In the genomic region with DNA sequence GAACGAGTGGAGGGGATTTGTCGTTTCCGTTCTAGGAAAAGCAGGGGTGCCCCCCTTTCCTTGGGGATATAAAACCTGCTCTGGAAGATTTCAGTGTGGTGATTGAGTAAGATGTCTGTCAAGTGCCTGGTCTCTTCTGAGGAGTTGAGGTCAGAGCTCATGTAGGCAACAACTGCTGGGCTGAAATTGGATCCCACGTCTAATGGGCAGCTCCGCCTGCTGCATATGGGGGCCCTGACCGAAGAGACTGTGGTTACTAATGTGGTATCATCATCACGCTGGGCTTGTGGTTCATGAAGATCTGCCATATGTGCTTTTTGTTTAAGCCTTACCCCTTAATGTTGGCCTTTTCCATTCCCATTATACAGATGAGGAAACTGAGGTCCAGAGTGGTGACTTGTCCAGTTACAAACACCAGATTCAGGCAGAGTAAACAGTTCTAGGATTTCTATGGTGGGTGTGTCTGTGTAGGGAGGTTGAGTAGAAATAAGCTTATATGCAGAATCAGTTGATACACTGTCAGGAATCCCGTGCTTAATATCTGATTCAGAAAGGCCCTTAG, we compare ENCODE assay signal across 8 cellular contexts. TPM values are rescaled to one million over a fixed set of nuclear protein-coding genes. Genes with fewer than 3 reads are reported as not detected.
DNase-seq lines count a peak whose midpoint lies in the region; ATAC-seq, FAIRE-seq and TF ChIP-seq lines count a peak whose summit lies in the region.

No MANE protein-coding gene starts in this region.

- H3K9me3 Mint-ChIP-seq in naive thymus-derived CD8-positive, alpha-beta T cell, result no peaks in the 10 kb centered on the region

- peak overlapping the region; percentile 60 for H4K5ac ChIP-seq in H1 (ENCODE audit: insufficient read length, low read depth, low read length)

- H3K36me3 Mint-ChIP-seq in naive thymus-derived CD8-positive, alpha-beta T cell, result peaks cover 0 to 23% (median 0%) of the 10 kb centered on the region in 3 donors

- H3F3A ChIP-seq in OCI-LY1 (ENCODE audit: insufficient read depth, low read length), result no peaks in the 10 kb centered on the region

- H2AFZ ChIP-seq in OCI-LY1 (ENCODE audit: low read length) (no peak overlapping the region), H1 (ENCODE audit: low read length) (no peak overlapping the region)

- POLR2A ChIA-PET in H1 (lab: Charles Lee; ENCODE audit: partially characterized antibody), result interaction anchor here (0.6 to 3.6 kb wide), 17 partner anchors 9 to 478 kb away, joined by 3 to 28 read pairs (median 3); a partner anchor contains a TSS
- POLR2A ChIA-PET in naive thymus-derived CD8-positive, alpha-beta T cell (lab: Charles Lee), result interaction anchor here (2.2 to 8.8 kb wide), 3 partner anchors 18 to 153 kb away, joined by 6 to 80 read pairs (median 15); a partner anchor contains a TSS

- H3K27me3 Mint-ChIP-seq in naive thymus-derived CD8-positive, alpha-beta T cell, result no peaks in the 10 kb centered on the region

- DNase-seq in AG09309 (ENCODE audit: low read depth) (peak; percentile 39), GM20000 (ENCODE audit: low spot score) (peak; percentile 45), H1 (ENCODE audit: low read depth in 1 of 2, low spot score in 2 of 2) (no peak), ecto neural progenitor cell (ENCODE audit: low spot score) (no peak), D341Med (ENCODE audit: low spot score) (no peak)
- peak in 2 of 10 donors; percentile 22 to 40 for DNase-seq in naive thymus-derived CD8-positive, alpha-beta T cell

- H3K14ac ChIP-seq in H1 (ENCODE audit: insufficient read length), result no peak overlapping the region

- H3K18ac ChIP-seq in H1 (ENCODE audit: extremely low read depth, low read length), result peak overlapping the region; percentile 91

- CTCF ChIA-PET in H1 (lab: Charles Lee; ENCODE audit: partially characterized antibody), result interaction anchor here (0.7 to 15.9 kb wide), 10 partner anchors 12 to 574 kb away, joined by 3 to 211 read pairs (median 4); a partner anchor contains a TSS

- H4K20me1 ChIP-seq in OCI-LY1 (ENCODE audit: insufficient read depth, low read length) (no peaks in the 10 kb centered on the region), H1 (replicated peaks in 1 of 2; ENCODE audit: control insufficient read depth in 1 of 2, insufficient read depth in 2 of 2, low read length in 2 of 2) (peaks cover 5 to 15% of the 10 kb centered on the region in 2 experiments)

- peaks cover 23 to 69% (median 57%) of the 10 kb centered on the region in 4 donors for H3K4me1 Mint-ChIP-seq in naive thymus-derived CD8-positive, alpha-beta T cell

- H2BK15ac ChIP-seq in H1 (ENCODE audit: low read length), result no peak overlapping the region

- TF ChIP-seq CTCF in AG09309 (IDR thresholded peaks at IDR 0.05; ENCODE audit: control insufficient read depth, insufficient read depth, low read depth, low read length, missing control alignments), result no peak
- no peak for TF ChIP-seq CTCF in GM20000 (IDR thresholded peaks at IDR 0.05; ENCODE audit: extremely low read depth, missing control alignments)
- no peak for TF ChIP-seq CTCF in OCI-LY1 (IDR thresholded peaks at IDR 0.05; ENCODE audit: low read length)
- no peak for TF ChIP-seq CTCF in H1 (IDR thresholded peaks at IDR 0.05; ENCODE audit: control extremely low read depth in 1 of 3, insufficient read depth in 1 of 3, low read depth in 1 of 3, low read length in 3 of 3)

- no peak overlapping the region for H3K4ac ChIP-seq in H1 (replicated peaks; ENCODE audit: insufficient read length, low read depth, low read length)

- TF ChIP-seq RAD21 in H1 (IDR thresholded peaks at IDR 0.05 in 1 of 2, conservative IDR thresholded peaks at IDR 0.05 in 1 of 2; ENCODE audit: low read depth in 2 of 2, low read length in 2 of 2), result no peak

- H3K9me3 ChIP-seq in OCI-LY1 (ENCODE audit: low read length) (no peaks in the 10 kb centered on the region), H1 (ENCODE audit: insufficient read depth in 2 of 2, low read depth in 1 of 2, low read length in 1 of 2) (no peaks in the 10 kb centered on the region)

- no peak for ATAC-seq in naive thymus-derived CD8-positive, alpha-beta T cell
- ATAC-seq in HG03571 (IDR thresholded peaks at IDR 0.05; ENCODE audit: unreplicated experiment), result no peak

- H3K56ac ChIP-seq in H1 (replicated peaks; ENCODE audit: insufficient read length, low read depth, low read length), result peak overlapping the region; percentile 59

- peaks cover 25% of the 10 kb centered on the region for H3K79me2 ChIP-seq in OCI-LY1 (ENCODE audit: insufficient read depth, low read length)
- H3K79me2 ChIP-seq in H1 (ENCODE audit: control insufficient read depth in 1 of 2, insufficient read depth in 2 of 2, low read length in 2 of 2), result peaks cover 13 to 52% of the 10 kb centered on the region in 2 experiments

- FAIRE-seq in H1 (lab: Jason Lieb, UNC), result no peak

- 18% methylated on average over 8 of the region's 8 CpGs; no CpG with 5 or more reads in 1 of the 2 experiments for WGBS in H1 (ENCODE audit: extremely low coverage in 1 of 2, insufficient coverage in 1 of 2, insufficient read length in 1 of 2, insufficient replicate concordance in 2 of 2, low coverage in 1 of 2, low lambda C conversion rate in 2 of 2, missing lambda C conversion rate in 1 of 2), 2 experiments

- H3K23me2 ChIP-seq in H1 (ENCODE audit: low read depth, low read length), result peaks cover 6% of the 10 kb centered on the region

- no peak overlapping the region for H2BK120ac ChIP-seq in H1 (replicated peaks; ENCODE audit: low read depth, low read length)

- peak overlapping the region; percentile 93 to 100 (median 99) for H3K4me3 Mint-ChIP-seq in naive thymus-derived CD8-positive, alpha-beta T cell

- no peak overlapping the region for H2BK20ac ChIP-seq in H1 (ENCODE audit: low read length)

- peak overlapping the region; percentile 31; the same call in 1 of the 2 replicates for H2BK12ac ChIP-seq in H1 (ENCODE audit: low read depth, low read length)

- H3K4me3 ChIP-seq in AG09309 (ENCODE audit: control insufficient read depth, low read depth, low read length) (peak overlapping the region; percentile 87), OCI-LY1 (ENCODE audit: low read depth, low read length, poor library complexity, severe bottlenecking) (peak overlapping the region; percentile 91), H1 (ENCODE audit: extremely low read depth in 1 of 4, insufficient read depth in 2 of 4, low read depth in 3 of 4, low read length in 4 of 4) (peak overlapping the region; percentile 87 to 96 (median 90))

- H3K36me3 ChIP-seq in OCI-LY1 (ENCODE audit: insufficient read depth, low read length) (peaks cover 35% of the 10 kb centered on the region), H1 (ENCODE audit: control insufficient read depth in 2 of 4, insufficient read depth in 4 of 4, low read length in 3 of 4) (peaks cover 9 to 21% (median 14%) of the 10 kb centered on the region in 4 experiments; a peak in 7 of 8 replicates)

- no peak for TF ChIP-seq POLR2A in H1 (IDR thresholded peaks at IDR 0.05; ENCODE audit: control extremely low read depth in 1 of 2, low read depth in 2 of 2, low read length in 2 of 2)

- H3K27ac ChIP-seq in OCI-LY1 (ENCODE audit: low read depth, low read length, poor library complexity, severe bottlenecking) (peak overlapping the region; percentile 48), H1 (ENCODE audit: low read depth, low read length) (peak overlapping the region; percentile 85)

- no peak overlapping the region for H2AK5ac ChIP-seq in H1 (ENCODE audit: low read depth, low read length)

- H3K27me3 ChIP-seq in OCI-LY1 (ENCODE audit: insufficient read depth, low read length) (no peaks in the 10 kb centered on the region), H1 (replicated peaks in 1 of 4; ENCODE audit: control insufficient read depth in 3 of 4, extremely low read depth in 1 of 4, insufficient read depth in 3 of 4, low read length in 3 of 4) (peaks cover 0 to 2% (median 0%) of the 10 kb centered on the region in 4 experiments; a peak in 1 of 7 replicates)

- 0 out of 2 replicates have a peak overlapping the region, but pooled peaks have one; percentile 85 for H4K8ac ChIP-seq in H1 (ENCODE audit: extremely low read depth, insufficient read depth, low read length)

- H2BK5ac ChIP-seq in H1 (ENCODE audit: low read depth, low read length), result peak overlapping the region; percentile 86

- H3K27ac Mint-ChIP-seq in naive thymus-derived CD8-positive, alpha-beta T cell, result peak overlapping the region; percentile 92 to 100 (median 98)

- H3K23ac ChIP-seq in H1 (ENCODE audit: insufficient read length), result no peak overlapping the region

- H3K4me1 ChIP-seq in OCI-LY1 (ENCODE audit: insufficient read depth, low read length, severe bottlenecking) (peaks cover 17% of the 10 kb centered on the region), H1 (replicated peaks in 1 of 4; ENCODE audit: control insufficient read depth in 3 of 4, insufficient read depth in 4 of 4, low read length in 3 of 4) (peaks cover 0 to 9% (median 5%) of the 10 kb centered on the region in 4 experiments; a peak in 5 of 7 replicates)

- H3K4me2 ChIP-seq in OCI-LY1 (ENCODE audit: low read length), result peak overlapping the region; percentile 89
- H3K4me2 ChIP-seq in H1 (ENCODE audit: insufficient read depth in 1 of 2, low read depth in 2 of 2, low read length in 2 of 2), result peak overlapping the region; percentile 74 to 84

- no peak for TF ChIP-seq EP300 in H1 (IDR thresholded peaks at IDR 0.05; ENCODE audit: borderline replicate concordance in 1 of 2, low read depth in 2 of 2, low read length in 2 of 2)

- H3K9me2 ChIP-seq in OCI-LY1 (ENCODE audit: low read depth, low read length), result no peaks in the 10 kb centered on the region

- H3K9ac ChIP-seq in OCI-LY1 (ENCODE audit: low read length) (peak overlapping the region; percentile 87), H1 (replicated peaks in 1 of 4; ENCODE audit: extremely low read depth in 1 of 4, low read depth in 3 of 4, low read length in 3 of 4) (peak overlapping the region; percentile 90 to 92 (median 90))

- H4K91ac ChIP-seq in H1 (replicated peaks; ENCODE audit: insufficient read length, low read length), result peak overlapping the region; percentile 7

- H3K79me1 ChIP-seq in H1 (ENCODE audit: low read depth, low read length), result no peaks in the 10 kb centered on the region; the same call in 1 of the 2 replicates

RNA-seq across cellular contexts. Expression of a gene that starts 0.6 kb away (rescaled TPM):
- total RNA-seq in H1 (2021; fragmentation: NEBNext Ultra II Directional; extraction: Animal tissue kit (Norgen Biotek cat#: 25700)), result 56.4 and 60.5 TPM in 2 replicates
- 18.2 and 19.5 TPM in 2 replicates for polyA plus RNA-seq in H1 (2011; rRNA removed)
- polyA plus RNA-seq in H1 (2011; cell fraction: cytosol; rRNA removed), result 28.8 TPM
- 7.3 TPM for polyA plus RNA-seq in H1 (2011; cell fraction: nucleus; rRNA removed)
- polyA plus RNA-seq in H1 (2012, experiment 1 of 2), result 22.7 to 38.5 TPM (median 29.0 TPM) in 4 replicates
- polyA plus RNA-seq in H1 (2012, experiment 2 of 2), result 11.9 TPM
- 54.9 TPM for polyA plus RNA-seq in H1 (2013, experiment 1 of 2)
- 52.3 TPM for polyA plus RNA-seq in H1 (2013, experiment 2 of 2)
- 10.0 and 10.4 TPM in 2 replicates for polyA minus RNA-seq in H1 (2011; rRNA and poly(A)+ RNA removed)
- polyA minus RNA-seq in H1 (2011; cell fraction: cytosol; rRNA and poly(A)+ RNA removed), result 18.9 TPM
- 18.2 TPM for polyA minus RNA-seq in H1 (2011; cell fraction: nucleus; rRNA and poly(A)+ RNA removed)
- 10 to 100 TPM; 14.2 to 17.3 TPM for total RNA-seq in naive thymus-derived CD8-positive, alpha-beta T cell
- polyA plus RNA-seq in naive thymus-derived CD8-positive, alpha-beta T cell, result 10 to 100 TPM; 16.6 to 21.4 (median 17.4) TPM

RNA-seq across cellular contexts. Expression of a gene that starts 7.8 kb away (rescaled TPM):
- 35.6 and 35.8 TPM in 2 replicates for total RNA-seq in H1 (2021; fragmentation: NEBNext Ultra II Directional; extraction: Animal tissue kit (Norgen Biotek cat#: 25700))
- polyA plus RNA-seq in H1 (2011; rRNA removed), result 14.3 and 22.8 TPM in 2 replicates
- polyA plus RNA-seq in H1 (2011; cell fraction: cytosol; rRNA removed), result 12.5 TPM
- polyA plus RNA-seq in H1 (2011; cell fraction: nucleus; rRNA removed), result 20.9 TPM
- polyA plus RNA-seq in H1 (2012, experiment 1 of 2), result 21.0 to 35.7 TPM (median 34.1 TPM) in 4 replicates
- 51.4 TPM for polyA plus RNA-seq in H1 (2012, experiment 2 of 2)
- polyA plus RNA-seq in H1 (2013, experiment 1 of 2), result 32.0 TPM
- 33.4 TPM for polyA plus RNA-seq in H1 (2013, experiment 2 of 2)
- polyA minus RNA-seq in H1 (2011; rRNA and poly(A)+ RNA removed), result 9.7 and 19.7 TPM in 2 replicates
- polyA minus RNA-seq in H1 (2011; cell fraction: cytosol; rRNA and poly(A)+ RNA removed), result 13.7 TPM
- 22.4 TPM for polyA minus RNA-seq in H1 (2011; cell fraction: nucleus; rRNA and poly(A)+ RNA removed)
- 10 to 100 TPM; 11.0 to 11.4 TPM for total RNA-seq in naive thymus-derived CD8-positive, alpha-beta T cell
- polyA plus RNA-seq in naive thymus-derived CD8-positive, alpha-beta T cell, result 10 to 100 TPM in 1 of 3 donors, 1 to 10 TPM in 2; 4.8 to 12.7 (median 8.1) TPM

RNA-seq across cellular contexts. Expression of a gene that starts 23.3 kb away (rescaled TPM):
- 137 and 145 TPM in 2 replicates for total RNA-seq in H1 (2021; fragmentation: NEBNext Ultra II Directional; extraction: Animal tissue kit (Norgen Biotek cat#: 25700))
- polyA plus RNA-seq in H1 (2011; rRNA removed), result 25.0 and 40.5 TPM in 2 replicates
- 54.6 TPM for polyA plus RNA-seq in H1 (2011; cell fraction: cytosol; rRNA removed)
- polyA plus RNA-seq in H1 (2011; cell fraction: nucleus; rRNA removed), result 20.8 TPM
- polyA plus RNA-seq in H1 (2012, experiment 1 of 2), result 97.7 to 172 TPM (median 128 TPM) in 4 replicates
- 12.6 TPM for polyA plus RNA-seq in H1 (2012, experiment 2 of 2)
- 74.6 TPM for polyA plus RNA-seq in H1 (2013, experiment 1 of 2)
- polyA plus RNA-seq in H1 (2013, experiment 2 of 2), result 76.3 TPM
- 45.9 and 65.0 TPM in 2 replicates for polyA minus RNA-seq in H1 (2011; rRNA and poly(A)+ RNA removed)
- polyA minus RNA-seq in H1 (2011; cell fraction: cytosol; rRNA and poly(A)+ RNA removed), result 88.7 TPM
- 39.5 TPM for polyA minus RNA-seq in H1 (2011; cell fraction: nucleus; rRNA and poly(A)+ RNA removed)
- 10 to 100 TPM; 67.0 to 72.0 TPM for total RNA-seq in naive thymus-derived CD8-positive, alpha-beta T cell
- 100 to 1,000 TPM in 1 of 3 donors, 10 to 100 TPM in 2; 97.4 to 101 (median 98.1) TPM for polyA plus RNA-seq in naive thymus-derived CD8-positive, alpha-beta T cell

RNA-seq across cellular contexts. Expression of a gene that starts 33.5 kb away (rescaled TPM):
- 10.8 and 11.6 TPM in 2 replicates for total RNA-seq in H1 (2021; fragmentation: NEBNext Ultra II Directional; extraction: Animal tissue kit (Norgen Biotek cat#: 25700))
- polyA plus RNA-seq in H1 (2011; rRNA removed), result 4.2 and 7.1 TPM in 2 replicates
- polyA plus RNA-seq in H1 (2011; cell fraction: cytosol; rRNA removed), result 3.5 TPM
- 4.9 TPM for polyA plus RNA-seq in H1 (2011; cell fraction: nucleus; rRNA removed)
- polyA plus RNA-seq in H1 (2012, experiment 1 of 2), result 4.0 to 6.8 TPM (median 6.4 TPM) in 4 replicates
- 4.1 TPM for polyA plus RNA-seq in H1 (2012, experiment 2 of 2)
- 15.0 TPM for polyA plus RNA-seq in H1 (2013, experiment 1 of 2)
- 15.5 TPM for polyA plus RNA-seq in H1 (2013, experiment 2 of 2)
- polyA minus RNA-seq in H1 (2011; rRNA and poly(A)+ RNA removed), result 0.95 and 1.5 TPM in 2 replicates
- polyA minus RNA-seq in H1 (2011; cell fraction: cytosol; rRNA and poly(A)+ RNA removed), result 6.5 TPM
- polyA minus RNA-seq in H1 (2011; cell fraction: nucleus; rRNA and poly(A)+ RNA removed), result 7.7 TPM
- under 1 TPM; 0.31 to 0.38 TPM for total RNA-seq in naive thymus-derived CD8-positive, alpha-beta T cell
- polyA plus RNA-seq in naive thymus-derived CD8-positive, alpha-beta T cell, result under 1 TPM in 1 of 3 donors, not detected in 2; 0.08 TPM

Comparison
In these comparisons a context has a peak if more than half of its experiments do, and no peak if none do; other contexts are left out.
1. DNase-seq: peak in AG09309 (single experiment) and GM20000 (single experiment); none in H1 (0 of 2), ecto neural progenitor cell (single experiment) and D341Med (single experiment).
2. Peak in every context shown above with its lines, with median percentiles within 50 percentile points of each other: H3K4me3 ChIP-seq.